Comparison of ENCODE assay signal across 8 cellular contexts in the genomic region with DNA sequence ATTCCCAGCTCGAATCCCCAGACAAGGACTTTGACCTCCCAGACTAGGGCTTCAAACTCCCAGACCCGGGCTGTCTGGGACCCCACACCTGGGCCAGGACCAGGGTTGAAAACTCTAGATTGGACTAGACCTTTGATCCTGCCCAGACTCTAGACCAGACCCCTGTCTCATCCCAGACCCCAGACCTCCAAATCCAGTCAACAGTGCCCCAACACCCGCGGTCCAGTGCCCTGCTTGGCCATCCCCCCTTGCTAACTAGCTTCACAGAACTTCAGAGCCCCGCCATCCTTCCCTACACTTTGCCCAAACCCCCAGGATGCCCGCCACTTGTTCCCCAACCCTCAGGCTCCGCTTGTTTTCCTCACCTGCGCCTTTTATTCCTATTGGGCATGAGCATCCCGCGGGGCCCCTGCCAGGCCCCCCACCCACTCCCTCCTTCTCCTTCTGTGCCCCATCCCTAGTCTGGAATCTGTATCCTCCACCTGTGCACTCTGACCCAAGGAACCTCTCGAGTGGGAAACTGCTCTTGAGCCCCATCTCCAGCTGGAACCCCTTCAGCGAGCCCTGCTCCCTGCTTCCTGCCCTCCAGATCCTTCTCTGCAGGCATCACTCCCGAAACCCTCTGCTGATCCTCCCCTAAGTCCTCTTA. TPM values are rescaled to one million over a fixed set of nuclear protein-coding genes. Genes with fewer than 3 reads are reported as not detected.
DNase-seq lines count a peak whose midpoint lies in the region; ATAC-seq, FAIRE-seq and TF ChIP-seq lines count a peak whose summit lies in the region.

No MANE protein-coding gene starts in this region.

- H3K9me3 ChIP-seq in cardiac muscle cell (ENCODE audit: low read depth): no peaks in the 10 kb centered on the region
- no peaks in the 10 kb centered on the region for H3K9me3 ChIP-seq in K562 (replicated peaks; ENCODE audit: control insufficient read depth, insufficient read depth, low read depth, low read length)
- no peaks in the 10 kb centered on the region for H3K9me3 ChIP-seq in upper lobe of left lung

- FAIRE-seq in K562 (lab: Jason Lieb, UNC): no peak

- H3K36me3 ChIP-seq in cardiac muscle cell (no peaks in the 10 kb centered on the region), K562 (ENCODE audit: control insufficient read depth, insufficient read depth, low read length) (peaks cover 4% of the 10 kb centered on the region; the same call in 1 of the 3 replicates), upper lobe of left lung (peaks cover 0 to 17% (median 8%) of the 10 kb centered on the region in 4 donors)

- DNase-seq in cardiac muscle cell (ENCODE audit: low read depth in 1 of 2, low spot score in 1 of 2) (no peak), Right ventricle myocardium superior (no peak), K562 (ENCODE audit: extremely low read depth in 1 of 4, low spot score in 3 of 4) (no peak), memory B cell (ENCODE audit: low spot score in 2 of 2) (no peak), upper lobe of left lung (peak in 1 of 2 donors; percentile 45), LoVo (ENCODE audit: low spot score) (no peak), NCI-H774 (lab: John Stamatoyannopoulos, UW) (no peak), cerebellum (ENCODE audit: low spot score) (no peak)

- H3K9ac ChIP-seq in K562 (ENCODE audit: insufficient read depth in 1 of 2, low read depth in 2 of 2, low read length in 2 of 2): peak overlapping the region; percentile 67 to 95

- no peaks in the 10 kb centered on the region for H3K9me1 ChIP-seq in K562 (ENCODE audit: control insufficient read depth, insufficient read depth, low read length)

- 19% methylated on average over 6 of the region's 13 CpGs for WGBS in K562 (ENCODE audit: insufficient coverage, low coverage, missing lambda C conversion rate)
- 0 to 1% methylated on average over 12 to 13 of the region's 13 CpGs for WGBS in upper lobe of left lung, 2 donors

- no peak for TF ChIP-seq RAD21 in K562 (CRISPR knock-in tag; conservative IDR thresholded peaks at IDR 0.05 in 1 of 2, IDR thresholded peaks at IDR 0.05 in 1 of 2)

- H3K27me3 Mint-ChIP-seq in memory B cell: no peaks in the 10 kb centered on the region

- H3K4me1 ChIP-seq in cardiac muscle cell (ENCODE audit: low read depth): peaks cover 30% of the 10 kb centered on the region
- peaks cover 30 to 62% of the 10 kb centered on the region in 2 experiments for H3K4me1 ChIP-seq in K562 (replicated peaks in 1 of 2; ENCODE audit: control insufficient read depth in 2 of 2, insufficient read depth in 2 of 2, low read length in 2 of 2)
- H3K4me1 ChIP-seq in upper lobe of left lung: peaks cover 46 to 57% (median 54%) of the 10 kb centered on the region in 4 donors

- H3K4me1 Mint-ChIP-seq in memory B cell: peaks cover 42% of the 10 kb centered on the region

- TF ChIP-seq POLR2A in K562 (conservative IDR thresholded peaks at IDR 0.05): no peak
- TF ChIP-seq POLR2A in upper lobe of left lung (IDR thresholded peaks at IDR 0.05): no peak

- H2AFZ ChIP-seq in K562 (ENCODE audit: low read depth, low read length): no peak overlapping the region

- peak overlapping the region; percentile 80 for H3K4me2 ChIP-seq in K562 (ENCODE audit: insufficient read depth, low read length)

- H3K27ac ChIP-seq in cardiac muscle cell (peak overlapping the region; percentile 66), K562 (ENCODE audit: extremely low read depth, low read depth, low read length) (peak overlapping the region; percentile 68), upper lobe of left lung (peak overlapping the region; percentile 94 to 98 (median 95))

- peaks cover 31% of the 10 kb centered on the region for H3K79me2 ChIP-seq in K562 (ENCODE audit: control insufficient read depth, insufficient read depth, low read length)

- H3K9me3 Mint-ChIP-seq in memory B cell: no peaks in the 10 kb centered on the region

- CTCF ChIA-PET in K562 (lab: Yijun Ruan, JAX; ENCODE audit: low intra/inter-chr PET ratio): no interaction called here

- no peak for ATAC-seq in Right ventricle myocardium superior (ENCODE audit: poor library complexity)
- ATAC-seq in K562: no peak
- ATAC-seq in memory B cell (ENCODE audit: low read depth): no peak
- no peak for ATAC-seq in upper lobe of left lung (ENCODE audit: low FRiP score in 2 of 2)

- H3K4me3 Mint-ChIP-seq in memory B cell: peak overlapping the region; percentile 99

- POLR2A ChIA-PET in K562 (lab: Yijun Ruan, JAX): interaction anchor here (0.6 to 0.7 kb wide), 2 partner anchors 78 to 119 kb away, joined by 3 read pairs; no protein-coding TSS in a partner anchor

- H3K27ac Mint-ChIP-seq in memory B cell: peak overlapping the region; percentile 94

- H3K36me3 Mint-ChIP-seq in memory B cell: peaks cover 8% of the 10 kb centered on the region

- H4K20me1 ChIP-seq in K562 (replicated peaks; ENCODE audit: control insufficient read depth, insufficient read depth, low read length): no peaks in the 10 kb centered on the region

- BruUV-seq in K562 (replicated peaks; lab: Mats Ljungman, UMichigan): TSS peak; percentile 48

- TF ChIP-seq CTCF in cardiac muscle cell (IDR thresholded peaks at IDR 0.05; ENCODE audit: low read depth, low read length) (no peak), K562 (IDR thresholded peaks at IDR 0.05 in 2 of 3, conservative IDR thresholded peaks at IDR 0.05 in 1 of 3; ENCODE audit: insufficient read depth in 2 of 3, low read depth in 1 of 3, low read length in 3 of 3) (no peak), upper lobe of left lung (IDR thresholded peaks at IDR 0.05) (no peak)

- H3K4me3 ChIP-seq in cardiac muscle cell (peak overlapping the region; percentile 57), K562 (peak overlapping the region; percentile 73), upper lobe of left lung (peak overlapping the region; percentile 86 to 94 (median 90))

- in situ Hi-C loops in K562 (cut with MboI): no loop called here

- no peaks in the 10 kb centered on the region for H3K27me3 ChIP-seq in cardiac muscle cell
- H3K27me3 ChIP-seq in K562 (ENCODE audit: control insufficient read depth in 2 of 2, insufficient read depth in 2 of 2, low read length in 2 of 2): no peaks in the 10 kb centered on the region
- H3K27me3 ChIP-seq in upper lobe of left lung: no peaks in the 10 kb centered on the region

- no peak for TF ChIP-seq EP300 in K562 (IDR thresholded peaks at IDR 0.05; ENCODE audit: low read length)
- no peak for TF ChIP-seq EP300 in upper lobe of left lung (IDR thresholded peaks at IDR 0.05)

- intact Hi-C loops in Right ventricle myocardium superior (cut with DNase I) (no loop called here), K562 (cut with micrococcal nuclease) (no loop called here)

RNA-seq across cellular contexts. Expression of a gene that starts 0.6 kb away (rescaled TPM):
- total RNA-seq in cardiac muscle cell: 160 and 179 TPM in 2 replicates
- 255 and 285 TPM in 2 replicates for polyA plus RNA-seq in cardiac muscle cell
- total RNA-seq in Right ventricle myocardium superior: 126 TPM
- 32.6 and 87.4 TPM in 2 replicates for total RNA-seq in K562 (2011; cell fraction: chromatin; rRNA removed; ENCODE audit: low replicate concordance)
- 69.2 and 80.9 TPM in 2 replicates for total RNA-seq in K562 (2011; cell fraction: nucleolus; rRNA removed)
- total RNA-seq in K562 (2011; cell fraction: nucleoplasm; rRNA removed): 56.0 and 62.0 TPM in 2 replicates
- total RNA-seq in K562 (2014; rRNA removed): 41.0 and 53.8 TPM in 2 replicates
- total RNA-seq in K562 (2014; rRNA removed; fragmentation: Illumina TruSeq; extraction: Trizol): 18.6 and 19.5 TPM in 2 replicates
- total RNA-seq in K562 (2015; rRNA removed; fragmentation: Illumina TruSeq; extraction: Trizol): 41.1 and 42.7 TPM in 2 replicates
- 55.4 and 60.5 TPM in 2 replicates for total RNA-seq in K562 (2021)
- 72.2 and 172 TPM in 2 replicates for polyA plus RNA-seq in K562 (2011; rRNA removed)
- polyA plus RNA-seq in K562 (2011; cell fraction: cytosol; rRNA removed): 128 and 171 TPM in 2 replicates
- 49.7 and 89.7 TPM in 2 replicates for polyA plus RNA-seq in K562 (2011; cell fraction: nucleus; rRNA removed)
- 64.5 and 84.8 TPM in 2 replicates for polyA plus RNA-seq in K562 (2012)
- 49.3 and 56.1 TPM in 2 replicates for polyA plus RNA-seq in K562 (2014; fragmentation: Illumina TruSeq; extraction: Trizol)
- 1 to 10 TPM; 1.1 to 2.5 TPM for polyA plus RNA-seq in K562 (2014; fragmentation: Nextera tagmentation; extraction: Ambion mirVana)
- polyA plus RNA-seq in K562 (2014; rRNA removed): 41.4 and 51.2 TPM in 2 replicates
- 112 and 135 TPM in 2 replicates for polyA minus RNA-seq in K562 (2011; rRNA and poly(A)+ RNA removed)
- 34.5 and 65.7 TPM in 2 replicates for polyA minus RNA-seq in K562 (2011; cell fraction: cytosol; rRNA and poly(A)+ RNA removed)
- polyA minus RNA-seq in K562 (2011; cell fraction: nucleus; rRNA and poly(A)+ RNA removed): 11.7 and 24.4 TPM in 2 replicates
- 100 to 1,000 TPM; 191 to 440 (median 295) TPM for total RNA-seq in upper lobe of left lung
- total RNA-seq in cerebellum: 63.8 TPM

RNA-seq across cellular contexts. Expression of a gene that starts 31.5 kb away (rescaled TPM):
- 9.5 and 14.7 TPM in 2 replicates for total RNA-seq in cardiac muscle cell
- 13.4 and 18.5 TPM in 2 replicates for polyA plus RNA-seq in cardiac muscle cell
- total RNA-seq in Right ventricle myocardium superior: 10.6 TPM
- 0.99 and 3.1 TPM in 2 replicates for total RNA-seq in K562 (2011; cell fraction: chromatin; rRNA removed; ENCODE audit: low replicate concordance)
- total RNA-seq in K562 (2011; cell fraction: nucleolus; rRNA removed): 1.6 and 3.8 TPM in 2 replicates
- 1.3 and 1.5 TPM in 2 replicates for total RNA-seq in K562 (2011; cell fraction: nucleoplasm; rRNA removed)
- total RNA-seq in K562 (2014; rRNA removed): 0.09 TPM in 1 of 2 replicates, not detected in the other
- not detected in 2 replicates for total RNA-seq in K562 (2014; rRNA removed; fragmentation: Illumina TruSeq; extraction: Trizol)
- not detected in 2 replicates for total RNA-seq in K562 (2015; rRNA removed; fragmentation: Illumina TruSeq; extraction: Trizol)
- total RNA-seq in K562 (2021): 0.16 and 0.27 TPM in 2 replicates
- 0.38 and 0.66 TPM in 2 replicates for polyA plus RNA-seq in K562 (2011; rRNA removed)
- 0.47 and 0.52 TPM in 2 replicates for polyA plus RNA-seq in K562 (2011; cell fraction: cytosol; rRNA removed)
- 2.9 and 4.2 TPM in 2 replicates for polyA plus RNA-seq in K562 (2011; cell fraction: nucleus; rRNA removed)
- polyA plus RNA-seq in K562 (2012): not detected in 2 replicates
- polyA plus RNA-seq in K562 (2014; fragmentation: Illumina TruSeq; extraction: Trizol): not detected in 2 replicates
- not detected for polyA plus RNA-seq in K562 (2014; fragmentation: Nextera tagmentation; extraction: Ambion mirVana)
- not detected in 2 replicates for polyA plus RNA-seq in K562 (2014; rRNA removed)
- polyA minus RNA-seq in K562 (2011; rRNA and poly(A)+ RNA removed): 0.46 and 0.57 TPM in 2 replicates
- polyA minus RNA-seq in K562 (2011; cell fraction: cytosol; rRNA and poly(A)+ RNA removed): 0.29 and 1.1 TPM in 2 replicates
- polyA minus RNA-seq in K562 (2011; cell fraction: nucleus; rRNA and poly(A)+ RNA removed): 0.54 and 0.78 TPM in 2 replicates
- under 1 TPM in 2 of 6 donors, not detected in 4; 0.15 to 0.17 TPM for total RNA-seq in upper lobe of left lung
- total RNA-seq in cerebellum: 6.2 TPM

RNA-seq across cellular contexts. Expression of a gene that starts 32.3 kb away (rescaled TPM):
- total RNA-seq in cardiac muscle cell (16.7 and 25.9 TPM in 2 replicates), Right ventricle myocardium superior (19.9 TPM), K562 (2014; rRNA removed) (0.82 and 1.1 TPM in 2 replicates), K562 (2014; rRNA removed; fragmentation: Illumina TruSeq; extraction: Trizol) (0.13 and 0.18 TPM in 2 replicates), K562 (2015; rRNA removed; fragmentation: Illumina TruSeq; extraction: Trizol) (0.29 and 0.30 TPM in 2 replicates), K562 (2021) (1.8 and 2.2 TPM in 2 replicates), upper lobe of left lung (100 to 1,000 TPM in 5 of 6 donors, 10 to 100 TPM in 1; 98.3 to 242 (median 122) TPM), cerebellum (3.4 TPM)
- polyA plus RNA-seq in cardiac muscle cell (20.6 and 23.1 TPM in 2 replicates), K562 (2011; rRNA removed) (1.3 and 2.5 TPM in 2 replicates), K562 (2014; fragmentation: Illumina TruSeq; extraction: Trizol) (0.27 and 0.37 TPM in 2 replicates), K562 (2014; fragmentation: Nextera tagmentation; extraction: Ambion mirVana) (under 1 TPM in 1 of 2 experiments, not detected in 1; 0.03 TPM), K562 (2014; rRNA removed) (1.7 and 2.3 TPM in 2 replicates)
- 7.6 and 22.1 TPM in 2 replicates for total RNA-seq in K562 (2011; cell fraction: chromatin; rRNA removed; ENCODE audit: low replicate concordance)
- 12.1 and 17.2 TPM in 2 replicates for total RNA-seq in K562 (2011; cell fraction: nucleolus; rRNA removed)
- 4.6 and 11.0 TPM in 2 replicates for total RNA-seq in K562 (2011; cell fraction: nucleoplasm; rRNA removed)
- 1.5 and 2.7 TPM in 2 replicates for polyA plus RNA-seq in K562 (2011; cell fraction: cytosol; rRNA removed)
- 31.8 and 37.3 TPM in 2 replicates for polyA plus RNA-seq in K562 (2011; cell fraction: nucleus; rRNA removed)
- 1.3 and 4.7 TPM in 2 replicates for polyA plus RNA-seq in K562 (2012)
- 0.18 and 0.33 TPM in 2 replicates for polyA minus RNA-seq in K562 (2011; rRNA and poly(A)+ RNA removed)
- polyA minus RNA-seq in K562 (2011; cell fraction: cytosol; rRNA and poly(A)+ RNA removed): 3.0 and 5.2 TPM in 2 replicates
- 4.4 and 10.3 TPM in 2 replicates for polyA minus RNA-seq in K562 (2011; cell fraction: nucleus; rRNA and poly(A)+ RNA removed)

RNA-seq across cellular contexts. Expression of a gene that starts 42.3 kb away (rescaled TPM):
- total RNA-seq in cardiac muscle cell (26.4 and 29.2 TPM in 2 replicates), Right ventricle myocardium superior (29.6 TPM), K562 (2014; rRNA removed) (not detected in 2 replicates), K562 (2014; rRNA removed; fragmentation: Illumina TruSeq; extraction: Trizol) (not detected in 2 replicates), K562 (2015; rRNA removed; fragmentation: Illumina TruSeq; extraction: Trizol) (not detected in 2 replicates), K562 (2021) (not detected in 2 replicates), upper lobe of left lung (under 1 TPM in 2 of 6 donors, not detected in 4; 0.14 to 0.59 TPM), cerebellum (0.36 TPM)
- polyA plus RNA-seq in cardiac muscle cell (16.4 and 18.1 TPM in 2 replicates), K562 (2011; rRNA removed) (not detected in 2 replicates), K562 (2014; fragmentation: Illumina TruSeq; extraction: Trizol) (not detected in 2 replicates), K562 (2014; fragmentation: Nextera tagmentation; extraction: Ambion mirVana) (not detected), K562 (2014; rRNA removed) (not detected in 2 replicates)
- total RNA-seq in K562 (2011; cell fraction: chromatin; rRNA removed; ENCODE audit: low replicate concordance): not detected in 2 replicates
- not detected in 2 replicates for total RNA-seq in K562 (2011; cell fraction: nucleolus; rRNA removed)
- total RNA-seq in K562 (2011; cell fraction: nucleoplasm; rRNA removed): not detected in 2 replicates
- polyA plus RNA-seq in K562 (2011; cell fraction: cytosol; rRNA removed): not detected in 2 replicates
- 0.10 TPM in 1 of 2 replicates, not detected in the other for polyA plus RNA-seq in K562 (2011; cell fraction: nucleus; rRNA removed)
- polyA plus RNA-seq in K562 (2012): 0.08 and 0.12 TPM in 2 replicates
- polyA minus RNA-seq in K562 (2011; rRNA and poly(A)+ RNA removed): not detected in 2 replicates
- not detected in 2 replicates for polyA minus RNA-seq in K562 (2011; cell fraction: cytosol; rRNA and poly(A)+ RNA removed)
- polyA minus RNA-seq in K562 (2011; cell fraction: nucleus; rRNA and poly(A)+ RNA removed): not detected in 2 replicates

RNA-seq across cellular contexts. Expression of a gene that starts 45.2 kb away (rescaled TPM):
- total RNA-seq in cardiac muscle cell: not detected in 2 replicates
- not detected in 2 replicates for polyA plus RNA-seq in cardiac muscle cell
- total RNA-seq in Right ventricle myocardium superior: not detected
- not detected in 2 replicates for total RNA-seq in K562 (2011; cell fraction: chromatin; rRNA removed; ENCODE audit: low replicate concordance)
- not detected in 2 replicates for total RNA-seq in K562 (2011; cell fraction: nucleolus; rRNA removed)
- 0.15 TPM in 1 of 2 replicates, not detected in the other for total RNA-seq in K562 (2011; cell fraction: nucleoplasm; rRNA removed)
- total RNA-seq in K562 (2014; rRNA removed): not detected in 2 replicates
- total RNA-seq in K562 (2014; rRNA removed; fragmentation: Illumina TruSeq; extraction: Trizol): not detected in 2 replicates
- total RNA-seq in K562 (2015; rRNA removed; fragmentation: Illumina TruSeq; extraction: Trizol): not detected in 2 replicates
- total RNA-seq in K562 (2021): not detected in 2 replicates
- not detected in 2 replicates for polyA plus RNA-seq in K562 (2011; rRNA removed)
- polyA plus RNA-seq in K562 (2011; cell fraction: cytosol; rRNA removed): not detected in 2 replicates
- not detected in 2 replicates for polyA plus RNA-seq in K562 (2011; cell fraction: nucleus; rRNA removed)
- polyA plus RNA-seq in K562 (2012): not detected in 2 replicates
- polyA plus RNA-seq in K562 (2014; fragmentation: Illumina TruSeq; extraction: Trizol): not detected in 2 replicates
- not detected for polyA plus RNA-seq in K562 (2014; fragmentation: Nextera tagmentation; extraction: Ambion mirVana)
- polyA plus RNA-seq in K562 (2014; rRNA removed): not detected in 2 replicates
- not detected in 2 replicates for polyA minus RNA-seq in K562 (2011; rRNA and poly(A)+ RNA removed)
- polyA minus RNA-seq in K562 (2011; cell fraction: cytosol; rRNA and poly(A)+ RNA removed): not detected in 2 replicates
- not detected in 2 replicates for polyA minus RNA-seq in K562 (2011; cell fraction: nucleus; rRNA and poly(A)+ RNA removed)
- under 1 TPM in 2 of 6 donors, not detected in 4; 0.10 to 0.40 TPM for total RNA-seq in upper lobe of left lung
- not detected for total RNA-seq in cerebellum
